In genomic region chr1:19360026-19360813, GRCh38 we compare ENCODE assay signal across 13 cellular contexts. TPM values are rescaled to one million over a fixed set of nuclear protein-coding genes. Genes with fewer than 3 reads are reported as not detected.
A peak's percentile ranks its signal among the peaks of the same experiment; 100 is the strongest.
DNase-seq lines count a peak whose midpoint lies in the region; ATAC-seq and TF ChIP-seq lines count a peak whose summit lies in the region.
"Had no signal": no experiment of that assay in that cellular context is flagged by ENCODE, and none has a peak within 500 bp of the region (broad histone marks: within the 10 kb centered on the region; RNA-seq: fewer than 3 reads in every experiment).

No MANE protein-coding gene starts in this region.

- no peak overlapping the region for H3K4me3 Mint-ChIP-seq in activated naive CD4-positive, alpha-beta T cell treated with anti-CD3 and anti-CD28 coated beads, Interleukin-2, amount 10 ng/mL, durations not matched to agents 7 days and 5 days

- TF ChIP-seq POLR2A in esophagus squamous epithelium (IDR thresholded peaks at IDR 0.05) (no peak), tibial nerve (IDR thresholded peaks at IDR 0.05) (no peak)

- TF ChIP-seq CTCF in RWPE2 (IDR thresholded peaks at IDR 0.05; ENCODE audit: poor library complexity, severe bottlenecking) (no peak), esophagus squamous epithelium (IDR thresholded peaks at IDR 0.05) (no peak), tibial nerve (IDR thresholded peaks at IDR 0.05) (no peak)

- no peak for ATAC-seq in RWPE2 (ENCODE audit: low read depth)

- H3K36me3 Mint-ChIP-seq in activated naive CD4-positive, alpha-beta T cell treated with anti-CD3 and anti-CD28 coated beads, Interleukin-2, amount 10 ng/mL, durations not matched to agents 7 days and 5 days = peaks cover 33% of the 10 kb centered on the region

- DNase-seq in activated naive CD4-positive, alpha-beta T cell treated with anti-CD3 and anti-CD28 coated beads, Interleukin-2, amount 10 ng/mL, durations not matched to agents 7 days and 5 days = no peak
- no peak for DNase-seq in activated naive CD4-positive, alpha-beta T cell treated with Interleukin-2 at 50 U/mL for 16 hours
- DNase-seq in RWPE2 (ENCODE audit: low spot score) = no peak
- no peak for DNase-seq in esophagus squamous epithelium (lab: John Stamatoyannopoulos, UW)
- DNase-seq in substantia nigra (lab: John Stamatoyannopoulos, UW) = no peak
- DNase-seq in tibial nerve (ENCODE audit: low spot score in 2 of 2) = no peak
- DNase-seq in KBM-7 = no peak
- DNase-seq: KG1; mesendoderm; NCI-H2081 treated with DMSO at 0.1 percent for 48 hours; PC-3; stimulated activated naive CD4-positive, alpha-beta T cell treated with Interleukin-2 at 50 U/mL for 16 hours had no signal

- H3K27me3 Mint-ChIP-seq in activated naive CD4-positive, alpha-beta T cell treated with anti-CD3 and anti-CD28 coated beads, Interleukin-2, amount 10 ng/mL, durations not matched to agents 7 days and 5 days = no peaks in the 10 kb centered on the region

- H3K36me3 ChIP-seq in RWPE2 (ENCODE audit: low read depth) (peaks cover 20% of the 10 kb centered on the region), esophagus squamous epithelium (peaks cover 16 to 36% (median 20%) of the 10 kb centered on the region in 3 donors), thymus (ENCODE audit: control insufficient read depth, insufficient read depth) (peaks cover 27% of the 10 kb centered on the region), tibial nerve (peaks cover 5 to 26% (median 8%) of the 10 kb centered on the region in 3 donors)

- CTCF ChIA-PET in activated naive CD4-positive, alpha-beta T cell treated with anti-CD3 and anti-CD28 coated beads, Interleukin-2, amount 10 ng/mL, durations not matched to agents 7 days and 5 days (lab: Charles Lee) = no interaction called here

- peak overlapping the region; percentile 78 for H3K27ac Mint-ChIP-seq in activated naive CD4-positive, alpha-beta T cell treated with anti-CD3 and anti-CD28 coated beads, Interleukin-2, amount 10 ng/mL, durations not matched to agents 7 days and 5 days

- WGBS in esophagus squamous epithelium, 2 donors = 24 to 41% methylated on average over 14 to 17 of the region's 17 CpGs
- 49% methylated on average over 17 of the region's 17 CpGs for WGBS in thymus
- 60 to 72% methylated on average over 17 of the region's 17 CpGs for WGBS in tibial nerve, 2 donors

- peaks cover 27% of the 10 kb centered on the region for H3K4me1 Mint-ChIP-seq in activated naive CD4-positive, alpha-beta T cell treated with anti-CD3 and anti-CD28 coated beads, Interleukin-2, amount 10 ng/mL, durations not matched to agents 7 days and 5 days

- in situ Hi-C loops in KBM-7 (cut with MboI; ENCODE audit: low pct_unique_long_range_greater_than_20kb, low sequenced_read_pairs) = no loop called here

- no peaks in the 10 kb centered on the region for H3K9me3 ChIP-seq in RWPE2 (ENCODE audit: severe bottlenecking)
- no peaks in the 10 kb centered on the region for H3K9me3 ChIP-seq in esophagus squamous epithelium
- no peaks in the 10 kb centered on the region for H3K9me3 ChIP-seq in thymus (ENCODE audit: control insufficient read depth)
- H3K9me3 ChIP-seq in tibial nerve = no peaks in the 10 kb centered on the region

- TF ChIP-seq EP300 in tibial nerve (IDR thresholded peaks at IDR 0.05) = no peak

- peak overlapping the region; percentile 91 for H3K27ac ChIP-seq in RWPE2 (ENCODE audit: poor library complexity, severe bottlenecking)
- peak overlapping the region; percentile 48 to 84 (median 72) for H3K27ac ChIP-seq in esophagus squamous epithelium
- H3K27ac ChIP-seq in thymus (ENCODE audit: low read depth) = peak overlapping the region; percentile 43
- H3K27ac ChIP-seq in substantia nigra (ENCODE audit: low read depth, low read length, poor library complexity, severe bottlenecking) = no peak overlapping the region
- H3K27ac ChIP-seq in tibial nerve = no peak overlapping the region

- no peak overlapping the region for H3K4me3 ChIP-seq in RWPE2 (ENCODE audit: severe bottlenecking)
- no peak overlapping the region for H3K4me3 ChIP-seq in esophagus squamous epithelium
- no peak overlapping the region for H3K4me3 ChIP-seq in thymus (ENCODE audit: low read length)
- H3K4me3 ChIP-seq in tibial nerve = no peak overlapping the region

- H3K27me3 ChIP-seq in RWPE2 (ENCODE audit: insufficient read depth, poor library complexity, severe bottlenecking) = no peaks in the 10 kb centered on the region
- no peaks in the 10 kb centered on the region for H3K27me3 ChIP-seq in esophagus squamous epithelium
- no peaks in the 10 kb centered on the region for H3K27me3 ChIP-seq in thymus (ENCODE audit: control insufficient read depth, insufficient read depth)
- H3K27me3 ChIP-seq in tibial nerve = no peaks in the 10 kb centered on the region

- H3K4me1 ChIP-seq in RWPE2 (ENCODE audit: insufficient read depth, poor library complexity, severe bottlenecking) (peaks cover 30% of the 10 kb centered on the region), esophagus squamous epithelium (peaks cover 41 to 92% (median 44%) of the 10 kb centered on the region in 3 donors), thymus (ENCODE audit: control insufficient read depth, insufficient read depth, low read length) (peaks cover 33% of the 10 kb centered on the region), tibial nerve (peaks cover 0 to 41% (median 5%) of the 10 kb centered on the region in 4 donors)

- intact Hi-C loops in esophagus squamous epithelium (cut with DNase I) = no loop called here

- no peaks in the 10 kb centered on the region for H3K9me3 Mint-ChIP-seq in activated naive CD4-positive, alpha-beta T cell treated with anti-CD3 and anti-CD28 coated beads, Interleukin-2, amount 10 ng/mL, durations not matched to agents 7 days and 5 days

RNA-seq across cellular contexts. Expression of gene SLC66A1, which starts 48.1 kb away (rescaled TPM):
- total RNA-seq in esophagus squamous epithelium (10 to 100 TPM in 2 of 4 donors, 1 to 10 TPM in 2; 6.8 to 14.3 (median 10.3) TPM), tibial nerve (10 to 100 TPM; 14.4 to 30.3 (median 21.2) TPM)
- 10.8 TPM for polyA plus RNA-seq in thymus

RNA-seq across cellular contexts. Expression of gene AKR7A2, which starts 48.3 kb away (rescaled TPM):
- total RNA-seq in esophagus squamous epithelium = 10 to 100 TPM; 57.7 to 93.4 (median 70.3) TPM
- polyA plus RNA-seq in thymus = 24.8 TPM
- total RNA-seq in tibial nerve = 10 to 100 TPM; 64.5 to 91.0 (median 80.7) TPM

Comparison
In these comparisons a context has a peak if more than half of its experiments do, and no peak if none do; other contexts are left out.
1. H3K27ac ChIP-seq: peak in RWPE2 (single experiment), esophagus squamous epithelium (4 of 4) and thymus (single experiment); none in substantia nigra (single experiment) and tibial nerve (0 of 4).